16 cellular contexts compared by ENCODE assay signal in genomic region chr16:19599968-19600716, GRCh38. TPM values are rescaled to one million over a fixed set of nuclear protein-coding genes. Genes with fewer than 3 reads are reported as not detected.
A peak's percentile ranks its signal among the peaks of the same experiment; 100 is the strongest.
DNase-seq lines count a peak whose midpoint lies in the region; ATAC-seq and TF ChIP-seq lines count a peak whose summit lies in the region.
"Had no signal": no experiment of that assay in that cellular context is flagged by ENCODE, and none has a peak within 500 bp of the region (broad histone marks: within the 10 kb centered on the region; RNA-seq: fewer than 3 reads in every experiment).

No MANE protein-coding gene starts in this region.

- H3K36me3 Mint-ChIP-seq in neural progenitor cell (peaks cover 9% of the 10 kb centered on the region), natural killer cell (peaks cover 9% of the 10 kb centered on the region)
- H3K36me3 Mint-ChIP-seq in stimulated activated effector memory CD8-positive, alpha-beta T cell treated with anti-CD3 and anti-CD28 coated beads, Interleukin-12 subunit alpha, Interleukin-12 subunit beta, amount 100 ng/mL, for 72 hours, result peaks cover 57% of the 10 kb centered on the region

- peak; percentile 53 for DNase-seq in HT-29 (ENCODE audit: low spot score)
- DNase-seq in Karpas-422, result peak; percentile 6
- DNase-seq in neural progenitor cell (ENCODE audit: low spot score), result no peak
- no peak for DNase-seq in HPDE6-E6E7 (ENCODE audit: extremely low spot score)
- DNase-seq in natural killer cell, result no peak
- DNase-seq in stimulated activated effector memory CD8-positive, alpha-beta T cell treated with anti-CD3 and anti-CD28 coated beads, Interleukin-12 subunit alpha, Interleukin-12 subunit beta, amount 100 ng/mL, for 72 hours (ENCODE audit: low spot score in 2 of 2), result no peak
- DNase-seq: CD4-positive, CD25-positive, alpha-beta regulatory T cell; GM23248; HCEC 1CT; NCI-H1048; NCI-H146; NCI-H2081; NCI-H774 had no signal

- H3K4me1 ChIP-seq in Karpas-422 (ENCODE audit: low read length) (no peaks in the 10 kb centered on the region), neural progenitor cell (no peaks in the 10 kb centered on the region)

- H3K4me1 Mint-ChIP-seq in neural progenitor cell (peaks cover 16% of the 10 kb centered on the region), natural killer cell (peaks cover 0 to 10% of the 10 kb centered on the region in 2 donors)
- no peaks in the 10 kb centered on the region for H3K4me1 Mint-ChIP-seq in stimulated activated effector memory CD8-positive, alpha-beta T cell treated with anti-CD3 and anti-CD28 coated beads, Interleukin-12 subunit alpha, Interleukin-12 subunit beta, amount 100 ng/mL, for 72 hours
- H3K4me1 Mint-ChIP-seq: CD4-positive, CD25-positive, alpha-beta regulatory T cell had no signal

- peaks cover 6% of the 10 kb centered on the region for H3K27me3 Mint-ChIP-seq in neural progenitor cell (ENCODE audit: insufficient read depth, low read depth)
- H3K27me3 Mint-ChIP-seq in natural killer cell (ENCODE audit: low read depth in 2 of 2), result no peaks in the 10 kb centered on the region
- H3K27me3 Mint-ChIP-seq: CD4-positive, CD25-positive, alpha-beta regulatory T cell had no signal

- H3K27me3 ChIP-seq in Karpas-422 (ENCODE audit: low read length) (no peaks in the 10 kb centered on the region), neural progenitor cell (no peaks in the 10 kb centered on the region)

- no peak overlapping the region for H3K9ac ChIP-seq in Karpas-422 (ENCODE audit: low read length)
- H3K9ac ChIP-seq in neural progenitor cell, result no peak overlapping the region

- H3K4me2 ChIP-seq in Karpas-422 (ENCODE audit: low read depth, low read length, poor library complexity, severe bottlenecking), result no peak overlapping the region
- no peak overlapping the region for H3K4me2 ChIP-seq in neural progenitor cell

- H3K4me3 ChIP-seq in Karpas-422 (ENCODE audit: low read length) (no peak overlapping the region), neural progenitor cell (no peak overlapping the region)
- H3K4me3 ChIP-seq: GM23248, K562 had no signal

- H3K9me3 Mint-ChIP-seq in neural progenitor cell (no peaks in the 10 kb centered on the region), natural killer cell (no peaks in the 10 kb centered on the region)
- no peaks in the 10 kb centered on the region for H3K9me3 Mint-ChIP-seq in stimulated activated effector memory CD8-positive, alpha-beta T cell treated with anti-CD3 and anti-CD28 coated beads, Interleukin-12 subunit alpha, Interleukin-12 subunit beta, amount 100 ng/mL, for 72 hours
- H3K9me3 Mint-ChIP-seq: CD4-positive, CD25-positive, alpha-beta regulatory T cell had no signal

- no peaks in the 10 kb centered on the region for H3K9me2 ChIP-seq in Karpas-422 (replicated peaks; ENCODE audit: insufficient read depth, low read length)

- no peak for TF ChIP-seq CTCF in neural progenitor cell (IDR thresholded peaks at IDR 0.05)
- no peak for TF ChIP-seq CTCF in natural killer cell (IDR thresholded peaks at IDR 0.05)

- H3K79me2 ChIP-seq in Karpas-422 (ENCODE audit: low read length) (no peaks in the 10 kb centered on the region), neural progenitor cell (ENCODE audit: low read depth) (no peaks in the 10 kb centered on the region)

- no peak overlapping the region for H3K4me3 Mint-ChIP-seq in neural progenitor cell
- H3K4me3 Mint-ChIP-seq in natural killer cell, result no peak overlapping the region
- H3K4me3 Mint-ChIP-seq in stimulated activated effector memory CD8-positive, alpha-beta T cell treated with anti-CD3 and anti-CD28 coated beads, Interleukin-12 subunit alpha, Interleukin-12 subunit beta, amount 100 ng/mL, for 72 hours, result no peak overlapping the region
- H3K4me3 Mint-ChIP-seq: CD4-positive, CD25-positive, alpha-beta regulatory T cell had no signal

- H3K27ac Mint-ChIP-seq in neural progenitor cell (peak overlapping the region; percentile 29), natural killer cell (no peak overlapping the region)
- no peak overlapping the region for H3K27ac Mint-ChIP-seq in stimulated activated effector memory CD8-positive, alpha-beta T cell treated with anti-CD3 and anti-CD28 coated beads, Interleukin-12 subunit alpha, Interleukin-12 subunit beta, amount 100 ng/mL, for 72 hours
- H3K27ac Mint-ChIP-seq: CD4-positive, CD25-positive, alpha-beta regulatory T cell had no signal

- H3K27ac ChIP-seq in Karpas-422 (ENCODE audit: low read length), result no peak overlapping the region
- peak overlapping the region; percentile 94 for H3K27ac ChIP-seq in cingulate gyrus (ENCODE audit: low read depth, low read length)
- no peak overlapping the region for H3K27ac ChIP-seq in neural progenitor cell
- H3K27ac ChIP-seq: GM23248, HL-60 had no signal

- H3K9me3 ChIP-seq in Karpas-422 (ENCODE audit: low read length), result no peaks in the 10 kb centered on the region
- H3K9me3 ChIP-seq in neural progenitor cell (ENCODE audit: low read depth), result no peaks in the 10 kb centered on the region

- no peak for ATAC-seq in natural killer cell
- ATAC-seq in stimulated activated effector memory CD8-positive, alpha-beta T cell treated with anti-CD3 and anti-CD28 coated beads, Interleukin-12 subunit alpha, Interleukin-12 subunit beta, amount 100 ng/mL, for 72 hours, result no peak
- ATAC-seq: K562 had no signal

- no peaks in the 10 kb centered on the region for H4K20me1 ChIP-seq in Karpas-422 (ENCODE audit: insufficient read depth, low read depth, low read length)
- H4K20me1 ChIP-seq in neural progenitor cell (ENCODE audit: low read depth), result no peaks in the 10 kb centered on the region

- H2AFZ ChIP-seq in Karpas-422 (ENCODE audit: low read length), result no peak overlapping the region
- H2AFZ ChIP-seq in neural progenitor cell (replicated peaks), result no peak overlapping the region
- H2AFZ ChIP-seq: GM23248 had no signal

- intact Hi-C loops in natural killer cell (cut with micrococcal nuclease), result loop anchor here (10.0 kb wide), 1 partner anchor 55 kb away; no protein-coding TSS in a partner anchor

- no peaks in the 10 kb centered on the region for H3F3A ChIP-seq in neural progenitor cell (ENCODE audit: low read depth)

- H3K36me3 ChIP-seq in Karpas-422 (ENCODE audit: insufficient read depth, low read length), result no peaks in the 10 kb centered on the region
- H3K36me3 ChIP-seq in neural progenitor cell, result no peaks in the 10 kb centered on the region

RNA-seq across cellular contexts. Expression of gene VPS35L, which starts 44.6 kb away (rescaled TPM):
- 0.65 and 1.7 TPM in 2 replicates for total RNA-seq in HT-29 (2014; rRNA removed; shearing (Covaris generic))
- 4.7 and 6.6 TPM in 2 replicates for total RNA-seq in Karpas-422 (2014; rRNA removed; shearing (Covaris generic); ENCODE audit: low replicate concordance)
- total RNA-seq in neural progenitor cell (ENCODE audit: low replicate concordance) (47.3 and 57.1 TPM in 2 replicates), natural killer cell (10 to 100 TPM; 37.4 to 53.5 (median 44.4) TPM)

Comparison
In these comparisons a context has a peak if more than half of its experiments do, and no peak if none do; other contexts are left out.
1. DNase-seq: peak in HT-29 (single experiment) and Karpas-422 (single experiment); none in neural progenitor cell (single experiment), HPDE6-E6E7 (single experiment), natural killer cell (single experiment) and stimulated activated effector memory CD8-positive, alpha-beta T cell treated with anti-CD3 and anti-CD28 coated beads, Interleukin-12 subunit alpha, Interleukin-12 subunit beta, amount 100 ng/mL, for 72 hours (0 of 2).